ENCODE assay signal across 15 cellular contexts in the genomic region with DNA sequence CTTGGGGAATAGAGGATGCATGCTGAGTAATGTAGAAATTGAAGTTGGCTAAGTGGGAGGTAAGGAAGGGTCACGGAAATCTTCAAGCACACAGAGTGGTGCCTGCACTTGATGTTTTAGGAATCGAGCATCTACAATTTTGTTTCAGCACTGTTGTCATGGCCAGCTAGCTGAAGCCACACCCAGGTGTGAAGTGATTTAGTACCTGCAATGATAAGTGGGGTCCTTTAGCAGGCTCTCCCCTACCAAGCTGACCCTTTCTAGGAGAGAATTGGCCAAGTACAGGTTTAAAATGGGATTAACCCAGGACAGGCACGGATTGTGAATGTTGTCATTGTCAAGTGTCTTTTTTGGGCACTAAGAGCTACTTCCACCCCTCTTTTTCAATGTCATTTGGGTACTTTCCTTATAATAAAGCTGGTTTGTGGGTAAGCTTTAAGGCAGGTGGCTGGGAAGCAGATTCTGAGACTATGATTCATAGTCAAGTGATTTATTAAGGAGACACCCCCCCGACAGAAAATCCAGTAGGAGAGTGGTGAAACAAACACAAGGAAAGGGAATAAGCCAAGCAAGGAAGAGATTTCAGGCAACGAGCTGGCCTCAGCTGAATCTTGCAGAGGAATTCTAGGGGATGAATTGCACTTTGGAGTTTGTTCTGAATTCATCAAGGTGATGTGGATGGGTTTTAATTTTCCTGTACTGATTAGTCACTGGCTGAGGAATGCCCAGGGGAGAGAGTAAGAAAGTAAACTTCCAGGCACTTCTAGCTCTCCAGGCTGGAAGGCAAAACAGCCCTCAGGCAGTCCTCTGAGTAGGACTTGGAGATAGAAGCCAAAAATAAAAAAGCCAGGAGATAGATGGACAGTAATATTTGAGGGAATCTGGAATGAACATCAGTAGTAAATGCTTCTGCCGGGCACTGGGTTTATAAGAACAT.
"Had no signal": no experiment of that assay in that cellular context is flagged by ENCODE, and none has a peak within 500 bp of the region (broad histone marks: within the 10 kb centered on the region; RNA-seq: fewer than 3 reads in every experiment).

No MANE protein-coding gene starts in this region.

- H3K36me3 ChIP-seq: brain microvascular endothelial cell, esophagus muscularis mucosa, neural progenitor cell, pancreas, right atrium auricular region, transverse colon had no signal

- ATAC-seq: pancreas; stimulated activated memory B cell treated with anti-CD40 and anti-IgM and Interleukin-4, amounts not matched to agents 10 μg/mL and 1 μg/mL and 100 μg/mL, for 72 hours; T-helper 17 cell had no signal

- H3K4me3 ChIP-seq: esophagus muscularis mucosa, neural progenitor cell, pancreas, right atrium auricular region, transverse colon had no signal

- FAIRE-seq: pancreas, TTC549 had no signal

- H3K9me3 ChIP-seq: esophagus muscularis mucosa, pancreas, right atrium auricular region, transverse colon had no signal

- H3K27ac ChIP-seq: brain microvascular endothelial cell, esophagus muscularis mucosa, neural progenitor cell, pancreas, right atrium auricular region, transverse colon had no signal

- DNase-seq: activated B cell treated with CpG ODN at 0.5 μM for 24 hours; activated CD4-positive, alpha-beta T cell treated with anti-CD3 and anti-CD28 coated beads, Interleukin-2, amount 50 U/mL, for 1 hour; amniotic stem cell; brain microvascular endothelial cell; glutamatergic neuron; midbrain; pancreas; substantia nigra; T-helper 17 cell; transverse colon had no signal

- H3K4me1 ChIP-seq: esophagus muscularis mucosa, pancreas, right atrium auricular region, transverse colon had no signal

- H3K27me3 ChIP-seq: brain microvascular endothelial cell, esophagus muscularis mucosa, neural progenitor cell, pancreas, right atrium auricular region, transverse colon had no signal
